Comparison of ENCODE assay signal across 1 cellular context in the genomic region with DNA sequence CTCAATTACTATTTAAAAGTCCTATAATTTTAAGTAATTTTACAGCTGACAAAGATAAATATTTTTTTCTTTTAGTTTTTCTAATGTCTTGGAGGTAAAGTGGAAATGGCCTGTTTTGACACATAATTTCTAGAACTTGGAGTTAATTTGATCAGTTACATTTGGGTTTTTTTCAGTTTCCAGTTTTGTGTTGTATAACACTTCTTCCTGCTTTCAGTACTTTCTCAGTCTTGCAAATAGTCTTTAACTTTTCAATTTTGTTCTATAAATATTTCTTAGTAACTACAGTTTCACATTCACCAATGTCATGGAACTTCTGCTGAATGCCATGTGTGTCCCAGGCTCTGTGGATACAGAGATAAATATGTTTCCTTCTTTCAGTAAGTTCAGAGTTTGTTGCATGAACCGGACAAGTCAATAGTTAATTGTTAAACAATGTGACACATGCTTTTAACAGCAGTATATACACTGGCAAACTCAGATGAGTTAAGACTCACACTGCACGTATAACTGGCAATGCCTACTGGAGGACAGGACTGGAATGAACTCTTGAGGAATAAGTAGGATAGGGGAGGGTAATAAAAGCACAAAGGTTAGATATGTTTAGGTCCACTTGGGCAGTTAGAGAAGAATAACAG.
TF ChIP-seq lines count a peak whose summit lies in the region.

No MANE protein-coding gene starts in this region.

TF ChIP-seq in HepG2, 621 proteins besides CTCF, POLR2A, EP300 and RAD21 (continued from another document):
- TF ChIP-seq ZNF790 (CRISPR knock-in tag; IDR thresholded peaks at IDR 0.05; ENCODE audit: borderline replicate concordance) (no peak), SOX13 (IDR thresholded peaks at IDR 0.05) (no peak), SOX13 (CRISPR knock-in tag; conservative IDR thresholded peaks at IDR 0.05 in 1 of 2, IDR thresholded peaks at IDR 0.05 in 1 of 2) (peak in 1 of 2 experiments; percentile 51; a peak in 1 of 4 replicates), SAP130 (CRISPR knock-in tag; IDR thresholded peaks at IDR 0.05; ENCODE audit: low read depth) (peak; percentile 83), ISX (CRISPR knock-in tag; conservative IDR thresholded peaks at IDR 0.05) (no peak)
